Comparison of ENCODE assay signal across 10 cellular contexts in the genomic region with DNA sequence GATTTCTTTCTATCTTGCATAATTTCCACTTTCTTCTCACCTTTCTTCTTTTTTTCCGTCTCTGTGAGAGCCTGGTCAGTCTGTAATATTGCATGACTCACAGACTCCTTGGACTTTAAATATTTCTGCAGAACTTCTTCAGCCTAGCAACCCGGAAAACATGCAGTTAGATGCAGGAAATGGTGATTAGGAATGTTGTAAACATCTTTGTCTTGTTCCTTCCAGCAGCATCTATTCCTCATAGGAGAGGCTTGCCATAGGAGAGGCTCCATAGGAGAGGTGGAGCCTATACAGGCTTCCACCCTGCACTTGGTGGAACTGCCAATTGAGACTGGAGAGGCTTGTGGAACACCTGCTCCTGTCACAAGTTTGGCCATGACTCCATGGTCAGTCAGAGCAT. TPM values are rescaled to one million over a fixed set of nuclear protein-coding genes. Genes with fewer than 3 reads are reported as not detected.
A peak's percentile ranks its signal among the peaks of the same experiment; 100 is the strongest.
DNase-seq lines count a peak whose midpoint lies in the region; ATAC-seq and TF ChIP-seq lines count a peak whose summit lies in the region.
"Had no signal": no experiment of that assay in that cellular context is flagged by ENCODE, and none has a peak within 500 bp of the region (broad histone marks: within the 10 kb centered on the region; RNA-seq: fewer than 3 reads in every experiment).

No MANE protein-coding gene starts in this region.

- TF ChIP-seq CTCF in AG10803 (conservative IDR thresholded peaks at IDR 0.05; ENCODE audit: low read length) (no peak), lower lobe of right lung (IDR thresholded peaks at IDR 0.05) (no peak), GM10266 (IDR thresholded peaks at IDR 0.05; ENCODE audit: control insufficient read depth, insufficient read depth, low read depth, missing control alignments) (no peak)

- intact Hi-C loops in lower lobe of right lung (cut with DNase I) = no loop called here

- H3K4me1 Mint-ChIP-seq in activated naive CD8-positive, alpha-beta T cell treated with anti-CD3 and anti-CD28 coated beads, Interleukin-2, amount 10 ng/mL, durations not matched to agents 7 days and 5 days = peaks cover 69% of the 10 kb centered on the region

- peak overlapping the region; percentile 35 for H3K27ac Mint-ChIP-seq in activated naive CD8-positive, alpha-beta T cell treated with anti-CD3 and anti-CD28 coated beads, Interleukin-2, amount 10 ng/mL, durations not matched to agents 7 days and 5 days

- H3K36me3 Mint-ChIP-seq in activated naive CD8-positive, alpha-beta T cell treated with anti-CD3 and anti-CD28 coated beads, Interleukin-2, amount 10 ng/mL, durations not matched to agents 7 days and 5 days = peaks cover 83% of the 10 kb centered on the region

- H3K27ac ChIP-seq in lower lobe of right lung = peak overlapping the region; percentile 73

- H3K4me1 ChIP-seq in lower lobe of right lung = peaks cover 26% of the 10 kb centered on the region

- H3K27me3 ChIP-seq in lower lobe of right lung (ENCODE audit: low read depth) = no peaks in the 10 kb centered on the region

- H3K4me3 Mint-ChIP-seq in activated naive CD8-positive, alpha-beta T cell treated with anti-CD3 and anti-CD28 coated beads, Interleukin-2, amount 10 ng/mL, durations not matched to agents 7 days and 5 days = peak overlapping the region; percentile 77

- H3K9me3 ChIP-seq in lower lobe of right lung = no peaks in the 10 kb centered on the region

- H3K4me3 ChIP-seq in AG10803 (ENCODE audit: low read length) (no peak overlapping the region), lower lobe of right lung (peak overlapping the region; percentile 33)

- H3K27me3 Mint-ChIP-seq in activated naive CD8-positive, alpha-beta T cell treated with anti-CD3 and anti-CD28 coated beads, Interleukin-2, amount 10 ng/mL, durations not matched to agents 7 days and 5 days = no peaks in the 10 kb centered on the region

- peak; percentile 79 for DNase-seq in AG10803 (ENCODE audit: low read depth)
- peak; percentile 23 for DNase-seq in H4 (ENCODE audit: low spot score)
- no peak for DNase-seq in activated naive CD8-positive, alpha-beta T cell treated with anti-CD3 and anti-CD28 coated beads, Interleukin-2, amount 10 ng/mL, durations not matched to agents 7 days and 5 days
- no peak for DNase-seq in lower lobe of right lung
- no peak for DNase-seq in UCSD-AML1 (lab: John Stamatoyannopoulos, UW; ENCODE audit: unreplicated experiment)
- DNase-seq in GM10266 (ENCODE audit: extremely low spot score) = no peak
- DNase-seq in iPS-NIHi7 (ENCODE audit: extremely low spot score) = no peak
- DNase-seq: GDM1, RPMI8226 had no signal

- no peak for ATAC-seq in activated naive CD8-positive, alpha-beta T cell treated with anti-CD3 and anti-CD28 coated beads, Interleukin-2, amount 10 ng/mL, durations not matched to agents 7 days and 5 days (ENCODE audit: low read depth)
- ATAC-seq in lower lobe of right lung = peak; percentile 23 to 42
- ATAC-seq in GM18498 (IDR thresholded peaks at IDR 0.05; ENCODE audit: unreplicated experiment) = no peak

- H3K9me3 Mint-ChIP-seq in activated naive CD8-positive, alpha-beta T cell treated with anti-CD3 and anti-CD28 coated beads, Interleukin-2, amount 10 ng/mL, durations not matched to agents 7 days and 5 days = peaks cover 4% of the 10 kb centered on the region

- H3K36me3 ChIP-seq in lower lobe of right lung = peaks cover 14% of the 10 kb centered on the region

- POLR2A ChIA-PET in activated naive CD8-positive, alpha-beta T cell treated with anti-CD3 and anti-CD28 coated beads, Interleukin-2, amount 10 ng/mL, durations not matched to agents 7 days and 5 days (lab: Charles Lee) = interaction anchor here (1.3 to 5.4 kb wide), 2 partner anchors 9 to 24 kb away, joined by 3 to 77 read pairs; a partner anchor contains a TSS

RNA-seq across cellular contexts. Expression of a gene that starts 10.0 kb away (rescaled TPM):
- total RNA-seq in H4 (2014; rRNA removed; shearing (Covaris generic)) = 0.25 TPM in 1 of 2 replicates, not detected in the other
- total RNA-seq in activated naive CD8-positive, alpha-beta T cell treated with anti-CD3 and anti-CD28 coated beads, Interleukin-2, amount 10 ng/mL, durations not matched to agents 7 days and 5 days = 100 to 1,000 TPM; 228 to 231 TPM
- 9.6 TPM for total RNA-seq in lower lobe of right lung

Comparison
In these comparisons a context has a peak if more than half of its experiments do, and no peak if none do; other contexts are left out.
1. DNase-seq: peak in AG10803 (single experiment) and H4 (single experiment); none in activated naive CD8-positive, alpha-beta T cell treated with anti-CD3 and anti-CD28 coated beads, Interleukin-2, amount 10 ng/mL, durations not matched to agents 7 days and 5 days (single experiment), lower lobe of right lung (single experiment), UCSD-AML1 (single experiment), GM10266 (single experiment) and iPS-NIHi7 (single experiment).
2. ATAC-seq: peak in lower lobe of right lung (2 of 2); none in activated naive CD8-positive, alpha-beta T cell treated with anti-CD3 and anti-CD28 coated beads, Interleukin-2, amount 10 ng/mL, durations not matched to agents 7 days and 5 days (single experiment) and GM18498 (single experiment).
3. RNA of a gene that starts 10.0 kb away (total RNA-seq): 228 to 231 TPM in activated naive CD8-positive, alpha-beta T cell treated with anti-CD3 and anti-CD28 coated beads, Interleukin-2, amount 10 ng/mL, durations not matched to agents 7 days and 5 days; 9.6 TPM in lower lobe of right lung (single experiment) and 0.25 TPM in H4; every median in the first group is over 10 times any median in the second.